9 cellular contexts compared by ENCODE assay signal in the genomic region with DNA sequence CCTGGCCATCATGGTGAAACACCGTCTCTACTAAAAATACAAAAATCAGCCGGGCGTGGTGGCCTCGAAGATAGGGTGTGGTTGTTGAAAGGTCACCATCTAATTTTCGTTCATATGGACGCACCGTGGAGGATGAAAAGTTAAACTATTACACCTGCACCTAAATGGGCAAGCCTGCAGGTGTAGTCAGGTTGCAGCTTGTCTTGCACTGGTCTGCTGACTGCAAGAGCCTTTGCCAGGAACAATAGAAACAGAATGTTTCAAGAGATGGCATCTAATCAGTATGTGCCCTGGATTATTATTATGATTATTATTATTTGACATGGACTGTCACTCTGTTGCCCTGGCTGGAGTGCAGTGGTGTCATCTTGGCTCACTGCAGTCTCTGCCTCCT. TPM values are rescaled to one million over a fixed set of nuclear protein-coding genes. Genes with fewer than 3 reads are reported as not detected.
DNase-seq lines count a peak whose midpoint lies in the region; ATAC-seq and TF ChIP-seq lines count a peak whose summit lies in the region.
"Had no signal": no experiment of that assay in that cellular context is flagged by ENCODE, and none has a peak within 500 bp of the region (broad histone marks: within the 10 kb centered on the region; RNA-seq: fewer than 3 reads in every experiment).

No MANE protein-coding gene starts in this region.

- H4K20me1 ChIP-seq in KMS-11 (ENCODE audit: insufficient read depth): no peaks in the 10 kb centered on the region

- peak overlapping the region; percentile 50 for H3K4me2 ChIP-seq in KMS-11

- peak overlapping the region; percentile 87 for H3K4me3 ChIP-seq in BE2C (ENCODE audit: low read depth, low read length)
- H3K4me3 ChIP-seq in KMS-11 (IDR thresholded peaks at IDR 0.05; ENCODE audit: insufficient read depth, low read depth, low read length): no peak overlapping the region
- H3K4me3 ChIP-seq in coronary artery: peak overlapping the region; percentile 92

- H3K79me2 ChIP-seq in KMS-11 (ENCODE audit: insufficient read depth, low read depth): peaks cover 15% of the 10 kb centered on the region; the same call in 1 of the 2 replicates

- peak overlapping the region; percentile 46; the same call in 1 of the 2 replicates for H3K9ac ChIP-seq in KMS-11

- no peak for DNase-seq in BE2C
- no peak for DNase-seq in coronary artery (ENCODE audit: low spot score)
- DNase-seq in naive thymus-derived CD8-positive, alpha-beta T cell: no peak
- no peak for DNase-seq in cortex of kidney (lab: John Stamatoyannopoulos, UW)
- no peak for DNase-seq in MV-4-11 (lab: John Stamatoyannopoulos, UW)
- DNase-seq in activated CD4-positive, CD25-positive, alpha-beta regulatory T cell treated with anti-CD3 and anti-CD28 coated beads, Interleukin-2, amount 50 U/mL, for 72 hours: no peak
- no peak for DNase-seq in middle frontal gyrus (ENCODE audit: extremely low spot score, low spot score)

- H3K9me3 ChIP-seq in BE2C: no peaks in the 10 kb centered on the region

- TF ChIP-seq CTCF in BE2C (IDR thresholded peaks at IDR 0.05; ENCODE audit: low read depth, low read length) (no peak), KMS-11 (conservative IDR thresholded peaks at IDR 0.05; ENCODE audit: low read depth, low read length) (no peak), coronary artery (IDR thresholded peaks at IDR 0.05) (no peak)

- H3K9me3 Mint-ChIP-seq in naive thymus-derived CD8-positive, alpha-beta T cell: no peaks in the 10 kb centered on the region

- no peak overlapping the region for H3K27ac ChIP-seq in KMS-11
- H3K27ac ChIP-seq in coronary artery: no peak overlapping the region

- H3K27me3 Mint-ChIP-seq in naive thymus-derived CD8-positive, alpha-beta T cell: no peaks in the 10 kb centered on the region

- ATAC-seq in naive thymus-derived CD8-positive, alpha-beta T cell: no peak

- H3K4me3 Mint-ChIP-seq in naive thymus-derived CD8-positive, alpha-beta T cell: peak overlapping the region; percentile 80 to 98 (median 90)

- H3K36me3 Mint-ChIP-seq in naive thymus-derived CD8-positive, alpha-beta T cell: peaks cover 0 to 39% (median 7%) of the 10 kb centered on the region in 3 donors

- H3K27ac Mint-ChIP-seq in naive thymus-derived CD8-positive, alpha-beta T cell: peak overlapping the region; percentile 34 to 92 (median 82)

- POLR2A ChIA-PET in naive thymus-derived CD8-positive, alpha-beta T cell (lab: Charles Lee): no interaction called here

- H3K27me3 ChIP-seq in BE2C: no peaks in the 10 kb centered on the region
- no peaks in the 10 kb centered on the region for H3K27me3 ChIP-seq in KMS-11 (ENCODE audit: insufficient read depth, low read depth)
- H3K27me3 ChIP-seq: foreskin keratinocyte had no signal

- H3K4me1 ChIP-seq in BE2C (peaks cover 8% of the 10 kb centered on the region), KMS-11 (ENCODE audit: low read depth, poor library complexity, severe bottlenecking) (peaks cover 6% of the 10 kb centered on the region)

- H2AFZ ChIP-seq in KMS-11 (ENCODE audit: low read depth): no peak overlapping the region

- H3K4me1 Mint-ChIP-seq in naive thymus-derived CD8-positive, alpha-beta T cell: peaks cover 25 to 73% (median 65%) of the 10 kb centered on the region in 4 donors

- no peaks in the 10 kb centered on the region; the same call in 1 of the 2 replicates for H3K36me3 ChIP-seq in BE2C
- H3K36me3 ChIP-seq in KMS-11 (ENCODE audit: insufficient read depth): no peaks in the 10 kb centered on the region; the same call in 1 of the 2 replicates

RNA-seq across cellular contexts. Expression of gene NADSYN1, which starts 0.9 kb away (rescaled TPM):
- polyA plus RNA-seq in BE2C (2012; ENCODE audit: insufficient read depth, insufficient read length, low read depth): 3.7 TPM
- 100 to 1,000 TPM; 188 to 197 TPM for total RNA-seq in naive thymus-derived CD8-positive, alpha-beta T cell
- 10 to 100 TPM; 24.0 to 29.1 (median 25.9) TPM for polyA plus RNA-seq in naive thymus-derived CD8-positive, alpha-beta T cell

RNA-seq across cellular contexts. Expression of gene DHCR7, which starts 5.7 kb away (rescaled TPM):
- 86.6 TPM for polyA plus RNA-seq in BE2C (2012; ENCODE audit: insufficient read depth, insufficient read length, low read depth)
- total RNA-seq in naive thymus-derived CD8-positive, alpha-beta T cell: 10 to 100 TPM; 17.1 to 17.4 TPM
- polyA plus RNA-seq in naive thymus-derived CD8-positive, alpha-beta T cell: 10 to 100 TPM; 18.6 to 22.1 (median 18.7) TPM
